ENCODE assay signal across 8 cellular contexts in the genomic region with DNA sequence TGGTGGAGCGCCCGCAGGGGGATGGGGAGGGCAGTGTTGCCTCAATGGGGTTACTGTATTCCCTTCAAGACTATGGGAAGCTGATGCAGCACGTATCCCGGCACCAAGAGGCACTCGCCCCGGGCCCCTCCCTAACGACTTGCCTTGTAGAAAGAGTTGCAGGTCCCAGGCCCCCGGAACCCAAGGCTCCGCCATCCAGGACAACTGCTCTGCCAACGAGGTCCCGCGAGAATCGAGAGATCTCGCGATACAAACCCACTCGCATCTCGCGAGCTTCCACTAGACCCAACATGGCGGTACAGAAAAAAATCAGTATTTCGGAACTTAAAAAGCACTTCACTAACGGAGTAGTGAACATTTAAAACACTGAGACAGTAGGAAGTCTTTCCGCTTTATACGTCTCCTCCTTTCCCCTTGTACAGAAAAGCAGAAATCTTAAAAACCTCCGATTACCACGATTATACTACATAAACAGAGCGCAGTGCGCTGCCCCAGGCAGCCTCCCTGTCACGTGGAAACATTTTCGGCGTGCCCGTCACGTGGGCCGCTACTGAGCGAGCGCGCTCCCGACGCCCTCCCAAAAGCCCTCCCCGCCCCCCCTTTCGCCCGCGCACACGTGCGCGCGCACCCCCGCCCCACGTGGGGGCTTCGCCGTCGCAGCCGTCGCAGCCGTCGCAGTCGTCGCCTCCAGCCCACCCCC. TPM values are rescaled to one million over a fixed set of nuclear protein-coding genes. Genes with fewer than 3 reads are reported as not detected.
DNase-seq lines count a peak whose midpoint lies in the region; ATAC-seq and TF ChIP-seq lines count a peak whose summit lies in the region.

Gene ZZZ3, minus strand, starts transcription at position 217 of the 700 bp plus-strand sequence. CDS start 49,304 bp downstream, outside the sequence.

- H3K36me3 ChIP-seq in kidney epithelial cell (ENCODE audit: control insufficient read depth, insufficient read depth, low read length): no peaks in the 10 kb centered on the region

- peak; percentile 11 for TF ChIP-seq CTCF in kidney epithelial cell (IDR thresholded peaks at IDR 0.05; ENCODE audit: insufficient read depth, low read length, poor library complexity, severe bottlenecking)

- ATAC-seq in GM19043 (IDR thresholded peaks at IDR 0.05; ENCODE audit: low read depth, unreplicated experiment): peak; percentile 70
- ATAC-seq in HG03378 (IDR thresholded peaks at IDR 0.05; ENCODE audit: unreplicated experiment): peak; percentile 86

- H3K27me3 ChIP-seq in kidney epithelial cell (ENCODE audit: control insufficient read depth, insufficient read depth, low read length): no peaks in the 10 kb centered on the region

- H3K4me3 ChIP-seq in kidney epithelial cell (ENCODE audit: low read depth, low read length): peak within 1 kb of the TSS; percentile 86

- peak; percentile 94 for DNase-seq in AG20443 (ENCODE audit: low spot score)
- DNase-seq in NCI-H460 (ENCODE audit: extremely low read depth, low read depth): peak; percentile 88
- DNase-seq in activated CD4-positive, alpha-beta T cell treated with anti-CD3 and anti-CD28 coated beads for 1 hour: peak; percentile 86
- DNase-seq in cerebellum (ENCODE audit: low spot score): peak; percentile 93
- DNase-seq in kidney epithelial cell (ENCODE audit: low read depth): peak; percentile 75
- peak; percentile 84 to 91 for DNase-seq in stimulated activated CD4-positive, alpha-beta T cell treated with anti-CD3 and anti-CD28 coated beads, Interleukin-15, amount 100 ng/mL, for 48 hours (ENCODE audit: low read depth in 2 of 2)

RNA-seq across cellular contexts. Expression of gene ZZZ3, which starts in this region (rescaled TPM):
- 50.2 and 51.7 TPM in 2 replicates for total RNA-seq in NCI-H460 (2014; rRNA removed; shearing (Covaris generic))
- polyA plus RNA-seq in NCI-H460 (2014; cell fraction: nucleus; rRNA removed): 25.1 and 46.0 TPM in 2 replicates
- total RNA-seq in cerebellum (115 TPM), kidney epithelial cell (62.2 and 71.9 TPM in 2 replicates)

Comparison
In these comparisons a context has a peak if more than half of its experiments do, and no peak if none do; other contexts are left out.
1. Peak in every context shown above with its lines: DNase-seq, ATAC-seq and H3K4me3 ChIP-seq.